In the genomic region with DNA sequence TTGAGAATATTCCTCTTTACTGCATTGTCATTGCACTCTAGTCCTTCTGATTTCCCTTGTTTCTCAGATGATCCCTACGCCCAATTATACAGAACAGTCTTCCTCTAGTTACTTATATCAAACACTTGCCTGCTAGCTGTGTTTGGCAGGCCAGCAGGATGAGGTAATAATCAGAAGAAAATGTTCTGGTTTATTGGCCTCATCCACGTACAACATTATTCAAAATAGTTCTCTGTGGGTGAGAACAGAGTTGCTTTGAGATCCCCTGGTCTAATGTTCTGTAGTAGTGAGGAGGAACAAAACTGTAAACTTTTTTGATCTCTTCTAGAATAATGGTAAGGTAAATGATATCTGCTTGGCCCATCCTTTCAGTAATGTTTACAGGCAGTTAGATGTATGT, we compare ENCODE assay signal across 14 cellular contexts. TPM values are rescaled to one million over a fixed set of nuclear protein-coding genes. Genes with fewer than 3 reads are reported as not detected.
DNase-seq lines count a peak whose midpoint lies in the region; ATAC-seq, FAIRE-seq and TF ChIP-seq lines count a peak whose summit lies in the region.
"Had no signal": no experiment of that assay in that cellular context is flagged by ENCODE, and none has a peak within 500 bp of the region (broad histone marks: within the 10 kb centered on the region; RNA-seq: fewer than 3 reads in every experiment).

No MANE protein-coding gene starts in this region.

- TF ChIP-seq POLR2A in stomach (IDR thresholded peaks at IDR 0.05) = no peak

- peaks cover 55% of the 10 kb centered on the region for H3K4me1 Mint-ChIP-seq in astrocyte (ENCODE audit: low read depth, unreplicated experiment)

- H3K27me3 ChIP-seq in astrocyte (ENCODE audit: insufficient read depth, low read length) (no peaks in the 10 kb centered on the region), hepatocyte (no peaks in the 10 kb centered on the region), stomach (no peaks in the 10 kb centered on the region)

- no peak overlapping the region for H3K4me3 Mint-ChIP-seq in astrocyte (ENCODE audit: unreplicated experiment)

- H3K4me3 ChIP-seq in astrocyte (ENCODE audit: insufficient read depth, low read depth, low read length) = no peak overlapping the region
- no peak overlapping the region for H3K4me3 ChIP-seq in hepatocyte
- H3K4me3 ChIP-seq in stomach = no peak overlapping the region

- intact Hi-C loops in stomach (cut with DNase I; ENCODE audit: low total_unique reads) = no loop called here

- H3K27ac ChIP-seq in astrocyte (ENCODE audit: low read depth, low read length) (peak overlapping the region; percentile 76), hepatocyte (peak overlapping the region; percentile 82), stomach (peak overlapping the region in 4 of 5 donors; percentile 23 to 72 (median 49))
- H3K27ac ChIP-seq: WERI-Rb-1 had no signal

- TF ChIP-seq EP300 in stomach (IDR thresholded peaks at IDR 0.05) = no peak

- ATAC-seq in HG02610 (IDR thresholded peaks at IDR 0.05; ENCODE audit: unreplicated experiment) = peak; percentile 28
- no peak for ATAC-seq in GM18502 (IDR thresholded peaks at IDR 0.05; ENCODE audit: poor library complexity, unreplicated experiment)
- ATAC-seq: activated naive CD4-positive, alpha-beta T cell treated with anti-CD3 and anti-CD28 coated beads, Interleukin-2, amount 50 U/mL, for 72 hours had no signal

- no peaks in the 10 kb centered on the region for H4K20me1 ChIP-seq in astrocyte (ENCODE audit: insufficient read depth, low read length)
- H4K20me1 ChIP-seq in hepatocyte (ENCODE audit: insufficient read depth, poor library complexity, severe bottlenecking) = no peaks in the 10 kb centered on the region

- H3K9me3 ChIP-seq in astrocyte (ENCODE audit: insufficient read depth, low read depth, low read length) (no peaks in the 10 kb centered on the region), hepatocyte (ENCODE audit: low read depth) (no peaks in the 10 kb centered on the region), stomach (no peaks in the 10 kb centered on the region)

- WGBS in hepatocyte (ENCODE audit: low lambda C conversion rate, missing lambda C conversion rate) = 58% methylated on average over 2 of the region's 2 CpGs
- 59 to 78% (median 69%) methylated on average over 2 of the region's 2 CpGs for WGBS in stomach, 5 donors

- peak overlapping the region; percentile 99 for H3K27ac Mint-ChIP-seq in astrocyte (ENCODE audit: unreplicated experiment)
- H3K27ac Mint-ChIP-seq: activated naive CD4-positive, alpha-beta T cell treated with anti-CD3 and anti-CD28 coated beads, Interleukin-2, amount 50 U/mL, for 72 hours had no signal

- DNase-seq in astrocyte (ENCODE audit: low read depth) (peak; percentile 49), hepatocyte (ENCODE audit: low spot score) (no peak), stomach (no peak), frontal cortex (ENCODE audit: low spot score in 2 of 2) (no peak), NCI-H1436 (lab: John Stamatoyannopoulos, UW) (no peak)
- DNase-seq in activated CD4-positive, alpha-beta T cell treated with anti-CD3 and anti-CD28 coated beads, Interleukin-2, amount 50 U/mL, for 48 hours = no peak
- DNase-seq: DMS53, H7, midbrain, NCI-H1436 treated with DMSO at 0.1 percent for 48 hours, WERI-Rb-1 had no signal

- H2AFZ ChIP-seq in astrocyte (ENCODE audit: low read depth, low read length) (no peak overlapping the region), hepatocyte (peak overlapping the region; percentile 15)

- peak; percentile 34 for FAIRE-seq in astrocyte (lab: Jason Lieb, UNC)
- FAIRE-seq in frontal cortex (lab: Jason Lieb, UNC) = no peak

- H3K9me2 ChIP-seq in hepatocyte (replicated peaks; ENCODE audit: insufficient read depth) = no peaks in the 10 kb centered on the region

- H3K27me3 Mint-ChIP-seq in astrocyte (ENCODE audit: low read depth, unreplicated experiment) = no peaks in the 10 kb centered on the region

- H3K4me2 ChIP-seq in astrocyte (ENCODE audit: low read length) = no peak overlapping the region
- H3K4me2 ChIP-seq in hepatocyte = peak overlapping the region; percentile 10

- H3K79me2 ChIP-seq in astrocyte (ENCODE audit: insufficient read depth, low read length) (no peaks in the 10 kb centered on the region), hepatocyte (no peaks in the 10 kb centered on the region)

- TF ChIP-seq CTCF in astrocyte (IDR thresholded peaks at IDR 0.05; ENCODE audit: insufficient read depth, low read depth, low read length) (no peak), hepatocyte (IDR thresholded peaks at IDR 0.05; ENCODE audit: poor library complexity) (no peak), stomach (IDR thresholded peaks at IDR 0.05) (no peak)

- no peaks in the 10 kb centered on the region for H3K36me3 ChIP-seq in astrocyte (ENCODE audit: insufficient read depth, low read length)
- no peaks in the 10 kb centered on the region for H3K36me3 ChIP-seq in hepatocyte (replicated peaks; ENCODE audit: insufficient read depth, low read depth)
- no peaks in the 10 kb centered on the region for H3K36me3 ChIP-seq in stomach
- H3K36me3 ChIP-seq: WERI-Rb-1 had no signal

- no peaks in the 10 kb centered on the region for H3K36me3 Mint-ChIP-seq in astrocyte (ENCODE audit: low read depth, unreplicated experiment)
- H3K36me3 Mint-ChIP-seq: activated naive CD4-positive, alpha-beta T cell treated with anti-CD3 and anti-CD28 coated beads, Interleukin-2, amount 50 U/mL, for 72 hours had no signal

- peaks cover 33% of the 10 kb centered on the region for H3K4me1 ChIP-seq in astrocyte (ENCODE audit: insufficient read depth, low read length)
- H3K4me1 ChIP-seq in hepatocyte (ENCODE audit: insufficient read depth) = peaks cover 54% of the 10 kb centered on the region
- peaks cover 7 to 53% (median 30%) of the 10 kb centered on the region in 4 donors for H3K4me1 ChIP-seq in stomach

- H3K9ac ChIP-seq in astrocyte (ENCODE audit: low read length) = peak overlapping the region; percentile 50

- no peaks in the 10 kb centered on the region for H3K9me3 Mint-ChIP-seq in astrocyte (ENCODE audit: unreplicated experiment)

RNA-seq across cellular contexts. Expression of a gene that starts 22.3 kb away (rescaled TPM):
- total RNA-seq in astrocyte (not detected in 2 replicates), hepatocyte (0.23 and 0.76 TPM in 2 replicates), stomach (not detected), frontal cortex (not detected)
- polyA plus RNA-seq in hepatocyte (0.21 and 2.2 TPM in 2 replicates), stomach (under 1 TPM in 1 of 3 donors, not detected in 2; 0.37 TPM)
- total RNA-seq: activated naive CD4-positive, alpha-beta T cell treated with anti-CD3 and anti-CD28 coated beads, Interleukin-2, amount 50 U/mL, for 72 hours; H7 had no signal

RNA-seq across cellular contexts. Expression of a gene that starts 45.7 kb away (rescaled TPM):
- 17.8 and 19.5 TPM in 2 replicates for total RNA-seq in astrocyte
- 38.6 and 42.0 TPM in 2 replicates for total RNA-seq in hepatocyte
- 43.3 and 47.0 TPM in 2 replicates for polyA plus RNA-seq in hepatocyte
- 10 to 100 TPM in 4 of 5 donors, 1 to 10 TPM in 1; 1.2 to 27.9 (median 17.9) TPM for total RNA-seq in stomach
- polyA plus RNA-seq in stomach = 10 to 100 TPM; 15.3 to 25.6 (median 16.1) TPM
- total RNA-seq in frontal cortex = 28.1 TPM
